ENCODE assay signal across 1 cellular context in genomic region chr12:53045646-53046045, GRCh38.
TF ChIP-seq lines count a peak whose summit lies in the region.

No MANE protein-coding gene starts in this region.

TF ChIP-seq in HEK293, 187 proteins besides CTCF, POLR2A, EP300 and RAD21 (continued from another document):
- TF ChIP-seq ZNF785 (tag by site-specific recombination; IDR thresholded peaks at IDR 0.05) = no peak
- TF ChIP-seq ZNF530 (tag by site-specific recombination; IDR thresholded peaks at IDR 0.05; ENCODE audit: low read depth) = no peak
- TF ChIP-seq ZNF555 (tag by site-specific recombination; conservative IDR thresholded peaks at IDR 0.05) = no peak
- TF ChIP-seq ZNF239 (tag by site-specific recombination; IDR thresholded peaks at IDR 0.05) = no peak
TF ChIP-seq in HEK293: peak in this region for 4.
